In genomic region chr1:17531343-17531681, GRCh38 we compare ENCODE assay signal across 16 cellular contexts. TPM values are rescaled to one million over a fixed set of nuclear protein-coding genes. Genes with fewer than 3 reads are reported as not detected.
DNase-seq lines count a peak whose midpoint lies in the region.
"Had no signal": no experiment of that assay in that cellular context is flagged by ENCODE, and none has a peak within 500 bp of the region (broad histone marks: within the 10 kb centered on the region; RNA-seq: fewer than 3 reads in every experiment).

No MANE protein-coding gene starts in this region.

- H3K9me3 ChIP-seq in NT2/D1 (ENCODE audit: insufficient read depth, low read length) (no peaks in the 10 kb centered on the region), mucosa of rectum (ENCODE audit: control insufficient read depth in 2 of 2, low read length in 2 of 2) (no peaks in the 10 kb centered on the region), stomach smooth muscle (ENCODE audit: control insufficient read depth in 2 of 2, low read length in 2 of 2) (no peaks in the 10 kb centered on the region)

- no peak for DNase-seq in NT2/D1 (ENCODE audit: low read depth, low spot score)
- no peak for DNase-seq in caudate nucleus (lab: John Stamatoyannopoulos, UW)
- DNase-seq in DMS53 treated with DMSO at 0.1 percent for 48 hours (lab: John Stamatoyannopoulos, UW; ENCODE audit: unreplicated experiment): no peak
- no peak for DNase-seq in NCI-H526 (lab: John Stamatoyannopoulos, UW)
- DNase-seq in mesenteric fat pad (ENCODE audit: low spot score): no peak
- DNase-seq in SK-N-DZ (ENCODE audit: low spot score): no peak
- DNase-seq: activated CD4-positive, alpha-beta T cell treated with anti-CD3 and anti-CD28 coated beads, Interleukin-2, amount 50 U/mL, for 1 hour; activated naive CD4-positive, alpha-beta T cell treated with anti-CD3 and anti-CD28 coated beads, Interleukin-2, amount 50 U/mL, for 16 hours; activated T-cell treated with anti-CD3 and anti-CD28 coated beads for 4 hours; brain microvascular endothelial cell; COR-L47; effector CD4-positive, alpha-beta T cell; EL; stimulated activated naive CD4-positive, alpha-beta T cell had no signal

- H3K36me3 ChIP-seq in NT2/D1 (ENCODE audit: insufficient read depth, insufficient read length, low read length): no peaks in the 10 kb centered on the region
- peaks cover 0 to 3% of the 10 kb centered on the region in 2 donors for H3K36me3 ChIP-seq in mucosa of rectum (ENCODE audit: control insufficient read depth in 2 of 2, insufficient read depth in 2 of 2, low read length in 2 of 2)
- no peaks in the 10 kb centered on the region for H3K36me3 ChIP-seq in stomach smooth muscle (ENCODE audit: control insufficient read depth in 2 of 2, insufficient read depth in 2 of 2, low read length in 2 of 2)
- H3K36me3 ChIP-seq: brain microvascular endothelial cell had no signal

- H3K27ac ChIP-seq in caudate nucleus (ENCODE audit: low read depth, low read length): peak overlapping the region; percentile 80
- peak overlapping the region; percentile 93 to 94 for H3K27ac ChIP-seq in mucosa of rectum (ENCODE audit: low read depth in 2 of 2, low read length in 2 of 2)
- H3K27ac ChIP-seq in stomach smooth muscle (ENCODE audit: low read length): peak overlapping the region; percentile 89
- H3K27ac ChIP-seq: brain microvascular endothelial cell had no signal

- H3K27me3 ChIP-seq in NT2/D1 (ENCODE audit: insufficient read depth, insufficient read length): no peaks in the 10 kb centered on the region
- H3K27me3 ChIP-seq in mucosa of rectum (ENCODE audit: control insufficient read depth in 2 of 2, insufficient read depth in 2 of 2, low read length in 2 of 2): no peaks in the 10 kb centered on the region
- no peaks in the 10 kb centered on the region for H3K27me3 ChIP-seq in stomach smooth muscle (ENCODE audit: control insufficient read depth in 1 of 2, insufficient read depth in 2 of 2, low read length in 2 of 2)
- H3K27me3 ChIP-seq: brain microvascular endothelial cell had no signal

- no peak overlapping the region for H3K4me3 ChIP-seq in NT2/D1 (ENCODE audit: insufficient read length, low read depth)
- no peak overlapping the region for H3K4me3 ChIP-seq in mucosa of rectum (ENCODE audit: low read length in 2 of 2)
- H3K4me3 ChIP-seq in stomach smooth muscle (ENCODE audit: low read length in 2 of 2): no peak overlapping the region

- peaks cover 2% of the 10 kb centered on the region for H3K4me1 ChIP-seq in NT2/D1 (ENCODE audit: insufficient read depth, insufficient read length)
- peaks cover 29 to 44% of the 10 kb centered on the region in 2 donors for H3K4me1 ChIP-seq in mucosa of rectum (ENCODE audit: control insufficient read depth in 2 of 2, insufficient read depth in 2 of 2, low read length in 2 of 2)
- peaks cover 49% of the 10 kb centered on the region for H3K4me1 ChIP-seq in stomach smooth muscle (ENCODE audit: control insufficient read depth, insufficient read depth, low read length)

- H3K9ac ChIP-seq in NT2/D1 (ENCODE audit: insufficient read length, low read depth) (peak overlapping the region; percentile 32), mucosa of rectum (ENCODE audit: low read depth in 1 of 2, low read length in 2 of 2) (no peak overlapping the region), stomach smooth muscle (ENCODE audit: low read length in 2 of 2) (peak overlapping the region in 1 of 2 donors; percentile 19)

RNA-seq across cellular contexts. Expression of gene ARHGEF10L, which starts 8.2 kb away (rescaled TPM):
- 37.0 TPM for total RNA-seq in mesenteric fat pad
- polyA plus RNA-seq in SK-N-DZ (2014; cell fraction: cytosol; rRNA removed): 14.8 and 17.7 TPM in 2 replicates
- polyA plus RNA-seq in SK-N-DZ (2014; cell fraction: nucleus; rRNA removed): 33.8 and 51.0 TPM in 2 replicates
